ENCODE assay signal across 1 cellular context in the genomic region with DNA sequence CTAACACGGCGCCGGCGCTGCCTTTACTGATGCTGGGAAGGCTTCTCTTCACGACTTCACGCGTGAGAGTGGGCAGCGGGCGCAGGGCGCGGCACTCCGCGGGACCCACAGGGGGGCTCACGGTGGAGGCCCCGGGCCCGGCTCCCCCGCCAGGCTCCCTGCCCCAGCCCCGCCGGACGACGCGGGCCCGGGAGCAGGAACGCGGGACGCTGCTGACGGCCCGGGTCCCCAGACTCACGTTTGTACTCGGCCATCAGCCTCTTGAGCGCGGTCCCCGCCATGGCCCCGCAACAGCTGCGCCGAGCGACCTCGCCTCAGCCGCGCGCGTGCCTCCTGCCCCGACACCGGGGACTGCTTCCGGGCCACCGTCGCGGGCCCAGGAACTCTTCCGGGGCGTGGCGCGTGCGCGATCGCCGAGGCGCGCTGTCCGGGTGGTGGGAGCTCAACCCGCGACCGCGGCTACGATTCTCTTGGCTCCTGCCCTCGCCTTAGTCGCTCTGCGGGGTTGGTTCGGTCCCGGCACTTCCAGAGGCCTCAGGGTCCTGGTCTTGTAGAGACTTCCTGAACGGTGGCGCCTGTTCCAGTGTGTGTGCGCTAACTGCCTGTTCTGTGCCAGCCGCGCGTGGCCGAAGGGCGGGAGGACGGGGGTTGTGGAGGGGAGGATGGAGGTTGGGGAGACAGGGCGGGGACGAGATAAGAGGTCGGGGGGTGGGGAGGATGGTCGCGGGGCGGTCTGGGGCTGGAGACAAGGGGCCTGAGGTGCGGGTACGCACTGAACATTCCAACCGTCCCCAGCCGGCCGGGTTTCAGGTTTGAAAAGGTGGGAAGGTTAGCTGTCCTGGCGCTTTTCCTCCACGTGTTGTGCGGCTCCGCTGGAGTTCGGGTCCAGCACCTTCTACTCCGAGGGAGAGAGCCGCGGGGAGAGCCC.
TF ChIP-seq lines count a peak whose summit lies in the region.

A gene with protein sequence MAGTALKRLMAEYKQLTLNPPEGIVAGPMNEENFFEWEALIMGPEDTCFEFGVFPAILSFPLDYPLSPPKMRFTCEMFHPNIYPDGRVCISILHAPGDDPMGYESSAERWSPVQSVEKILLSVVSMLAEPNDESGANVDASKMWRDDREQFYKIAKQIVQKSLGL (minus strand): TSS at position 353 of the 928 bp plus-strand sequence. CDS start 72 bp downstream, at position 281.

TF ChIP-seq in HepG2, 621 proteins besides CTCF, POLR2A, EP300 and RAD21 (continued from another document and continues in another):
- TF ChIP-seq, protein P1, sequence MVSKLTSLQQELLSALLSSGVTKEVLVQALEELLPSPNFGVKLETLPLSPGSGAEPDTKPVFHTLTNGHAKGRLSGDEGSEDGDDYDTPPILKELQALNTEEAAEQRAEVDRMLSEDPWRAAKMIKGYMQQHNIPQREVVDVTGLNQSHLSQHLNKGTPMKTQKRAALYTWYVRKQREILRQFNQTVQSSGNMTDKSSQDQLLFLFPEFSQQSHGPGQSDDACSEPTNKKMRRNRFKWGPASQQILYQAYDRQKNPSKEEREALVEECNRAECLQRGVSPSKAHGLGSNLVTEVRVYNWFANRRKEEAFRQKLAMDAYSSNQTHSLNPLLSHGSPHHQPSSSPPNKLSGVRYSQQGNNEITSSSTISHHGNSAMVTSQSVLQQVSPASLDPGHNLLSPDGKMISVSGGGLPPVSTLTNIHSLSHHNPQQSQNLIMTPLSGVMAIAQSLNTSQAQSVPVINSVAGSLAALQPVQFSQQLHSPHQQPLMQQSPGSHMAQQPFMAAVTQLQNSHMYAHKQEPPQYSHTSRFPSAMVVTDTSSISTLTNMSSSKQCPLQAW (CRISPR knock-in tag; IDR thresholded peaks at IDR 0.05) = 0 out of 2 replicates have a peak, but pooled peaks have one; percentile 30
- TF ChIP-seq, protein P2, sequence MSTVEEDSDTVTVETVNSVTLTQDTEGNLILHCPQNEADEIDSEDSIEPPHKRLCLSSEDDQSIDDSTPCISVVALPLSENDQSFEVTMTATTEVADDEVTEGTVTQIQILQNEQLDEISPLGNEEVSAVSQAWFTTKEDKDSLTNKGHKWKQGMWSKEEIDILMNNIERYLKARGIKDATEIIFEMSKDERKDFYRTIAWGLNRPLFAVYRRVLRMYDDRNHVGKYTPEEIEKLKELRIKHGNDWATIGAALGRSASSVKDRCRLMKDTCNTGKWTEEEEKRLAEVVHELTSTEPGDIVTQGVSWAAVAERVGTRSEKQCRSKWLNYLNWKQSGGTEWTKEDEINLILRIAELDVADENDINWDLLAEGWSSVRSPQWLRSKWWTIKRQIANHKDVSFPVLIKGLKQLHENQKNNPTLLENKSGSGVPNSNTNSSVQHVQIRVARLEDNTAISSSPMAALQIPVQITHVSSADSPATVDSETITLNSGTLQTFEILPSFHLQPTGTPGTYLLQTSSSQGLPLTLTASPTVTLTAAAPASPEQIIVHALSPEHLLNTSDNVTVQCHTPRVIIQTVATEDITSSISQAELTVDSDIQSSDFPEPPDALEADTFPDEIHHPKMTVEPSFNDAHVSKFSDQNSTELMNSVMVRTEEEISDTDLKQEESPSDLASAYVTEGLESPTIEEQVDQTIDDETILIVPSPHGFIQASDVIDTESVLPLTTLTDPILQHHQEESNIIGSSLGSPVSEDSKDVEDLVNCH (CRISPR knock-in tag; IDR thresholded peaks at IDR 0.05) = no peak
- TF ChIP-seq ZNF749 (CRISPR knock-in tag; IDR thresholded peaks at IDR 0.05; ENCODE audit: borderline replicate concordance) = no peak
- TF ChIP-seq, protein P3, sequence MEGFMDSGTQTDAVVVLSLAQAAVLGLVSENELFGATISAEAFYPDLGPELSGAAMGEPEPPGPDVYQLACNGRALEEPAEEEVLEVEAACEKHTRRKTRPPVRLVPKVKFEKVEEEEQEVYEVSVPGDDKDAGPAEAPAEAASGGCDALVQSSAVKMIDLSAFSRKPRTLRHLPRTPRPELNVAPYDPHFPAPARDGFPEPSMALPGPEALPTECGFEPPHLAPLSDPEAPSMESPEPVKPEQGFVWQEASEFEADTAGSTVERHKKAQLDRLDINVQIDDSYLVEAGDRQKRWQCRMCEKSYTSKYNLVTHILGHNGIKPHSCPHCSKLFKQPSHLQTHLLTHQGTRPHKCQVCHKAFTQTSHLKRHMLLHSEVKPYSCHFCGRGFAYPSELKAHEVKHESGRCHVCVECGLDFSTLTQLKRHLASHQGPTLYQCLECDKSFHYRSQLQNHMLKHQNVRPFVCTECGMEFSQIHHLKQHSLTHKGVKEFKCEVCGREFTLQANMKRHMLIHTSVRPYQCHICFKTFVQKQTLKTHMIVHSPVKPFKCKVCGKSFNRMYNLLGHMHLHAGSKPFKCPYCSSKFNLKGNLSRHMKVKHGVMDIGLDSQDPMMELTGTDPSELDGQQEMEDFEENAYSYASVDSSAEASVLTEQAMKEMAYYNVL (CRISPR knock-in tag; IDR thresholded peaks at IDR 0.05; ENCODE audit: borderline replicate concordance) = peak; percentile 11; the same call in 1 of the 2 replicates
- no peak for TF ChIP-seq ZNF614 (CRISPR knock-in tag; IDR thresholded peaks at IDR 0.05; ENCODE audit: borderline replicate concordance)
- no peak for TF ChIP-seq ZFP36 (IDR thresholded peaks at IDR 0.05; ENCODE audit: borderline replicate concordance, low read depth, low read length, partially characterized antibody)
- TF ChIP-seq, protein P4, sequence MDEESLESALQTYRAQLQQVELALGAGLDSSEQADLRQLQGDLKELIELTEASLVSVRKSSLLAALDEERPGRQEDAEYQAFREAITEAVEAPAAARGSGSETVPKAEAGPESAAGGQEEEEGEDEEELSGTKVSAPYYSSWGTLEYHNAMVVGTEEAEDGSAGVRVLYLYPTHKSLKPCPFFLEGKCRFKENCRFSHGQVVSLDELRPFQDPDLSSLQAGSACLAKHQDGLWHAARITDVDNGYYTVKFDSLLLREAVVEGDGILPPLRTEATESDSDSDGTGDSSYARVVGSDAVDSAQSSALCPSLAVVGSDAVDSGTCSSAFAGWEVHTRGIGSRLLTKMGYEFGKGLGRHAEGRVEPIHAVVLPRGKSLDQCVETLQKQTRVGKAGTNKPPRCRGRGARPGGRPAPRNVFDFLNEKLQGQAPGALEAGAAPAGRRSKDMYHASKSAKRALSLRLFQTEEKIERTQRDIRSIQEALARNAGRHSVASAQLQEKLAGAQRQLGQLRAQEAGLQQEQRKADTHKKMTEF (CRISPR knock-in tag; IDR thresholded peaks at IDR 0.05) = peak; percentile 44; the same call in 1 of the 2 replicates
- TF ChIP-seq, protein P5, sequence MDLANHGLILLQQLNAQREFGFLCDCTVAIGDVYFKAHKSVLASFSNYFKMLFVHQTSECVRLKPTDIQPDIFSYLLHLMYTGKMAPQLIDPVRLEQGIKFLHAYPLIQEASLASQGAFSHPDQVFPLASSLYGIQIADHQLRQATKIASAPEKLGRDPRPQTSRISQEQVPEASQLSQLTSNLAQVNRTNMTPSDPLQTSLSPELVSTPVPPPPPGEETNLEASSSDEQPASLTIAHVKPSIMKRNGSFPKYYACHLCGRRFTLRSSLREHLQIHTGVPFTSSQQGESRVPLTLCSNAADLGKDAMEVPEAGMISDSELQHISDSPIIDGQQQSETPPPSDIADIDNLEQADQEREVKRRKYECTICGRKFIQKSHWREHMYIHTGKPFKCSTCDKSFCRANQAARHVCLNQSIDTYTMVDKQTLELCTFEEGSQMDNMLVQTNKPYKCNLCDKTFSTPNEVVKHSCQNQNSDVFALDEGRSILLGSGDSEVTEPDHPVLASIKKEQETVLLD (CRISPR knock-in tag; IDR thresholded peaks at IDR 0.05; ENCODE audit: low read depth) = no peak; the same call in 1 of the 2 replicates
- no peak for TF ChIP-seq ZNF101 (CRISPR knock-in tag; IDR thresholded peaks at IDR 0.05; ENCODE audit: borderline replicate concordance, low read depth)
- no peak for TF ChIP-seq PTBP1 (IDR thresholded peaks at IDR 0.05; ENCODE audit: low read depth, low read length, poor library complexity, severe bottlenecking)
- TF ChIP-seq, protein P6, sequence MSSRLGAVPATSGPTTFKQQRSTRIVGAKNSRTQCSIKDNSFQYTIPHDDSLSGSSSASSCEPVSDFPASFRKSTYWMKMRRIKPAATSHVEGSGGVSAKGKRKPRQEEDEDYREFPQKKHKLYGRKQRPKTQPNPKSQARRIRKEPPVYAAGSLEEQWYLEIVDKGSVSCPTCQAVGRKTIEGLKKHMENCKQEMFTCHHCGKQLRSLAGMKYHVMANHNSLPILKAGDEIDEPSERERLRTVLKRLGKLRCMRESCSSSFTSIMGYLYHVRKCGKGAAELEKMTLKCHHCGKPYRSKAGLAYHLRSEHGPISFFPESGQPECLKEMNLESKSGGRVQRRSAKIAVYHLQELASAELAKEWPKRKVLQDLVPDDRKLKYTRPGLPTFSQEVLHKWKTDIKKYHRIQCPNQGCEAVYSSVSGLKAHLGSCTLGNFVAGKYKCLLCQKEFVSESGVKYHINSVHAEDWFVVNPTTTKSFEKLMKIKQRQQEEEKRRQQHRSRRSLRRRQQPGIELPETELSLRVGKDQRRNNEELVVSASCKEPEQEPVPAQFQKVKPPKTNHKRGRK (CRISPR knock-in tag; IDR thresholded peaks at IDR 0.05) = no peak
- TF ChIP-seq, protein P7, sequence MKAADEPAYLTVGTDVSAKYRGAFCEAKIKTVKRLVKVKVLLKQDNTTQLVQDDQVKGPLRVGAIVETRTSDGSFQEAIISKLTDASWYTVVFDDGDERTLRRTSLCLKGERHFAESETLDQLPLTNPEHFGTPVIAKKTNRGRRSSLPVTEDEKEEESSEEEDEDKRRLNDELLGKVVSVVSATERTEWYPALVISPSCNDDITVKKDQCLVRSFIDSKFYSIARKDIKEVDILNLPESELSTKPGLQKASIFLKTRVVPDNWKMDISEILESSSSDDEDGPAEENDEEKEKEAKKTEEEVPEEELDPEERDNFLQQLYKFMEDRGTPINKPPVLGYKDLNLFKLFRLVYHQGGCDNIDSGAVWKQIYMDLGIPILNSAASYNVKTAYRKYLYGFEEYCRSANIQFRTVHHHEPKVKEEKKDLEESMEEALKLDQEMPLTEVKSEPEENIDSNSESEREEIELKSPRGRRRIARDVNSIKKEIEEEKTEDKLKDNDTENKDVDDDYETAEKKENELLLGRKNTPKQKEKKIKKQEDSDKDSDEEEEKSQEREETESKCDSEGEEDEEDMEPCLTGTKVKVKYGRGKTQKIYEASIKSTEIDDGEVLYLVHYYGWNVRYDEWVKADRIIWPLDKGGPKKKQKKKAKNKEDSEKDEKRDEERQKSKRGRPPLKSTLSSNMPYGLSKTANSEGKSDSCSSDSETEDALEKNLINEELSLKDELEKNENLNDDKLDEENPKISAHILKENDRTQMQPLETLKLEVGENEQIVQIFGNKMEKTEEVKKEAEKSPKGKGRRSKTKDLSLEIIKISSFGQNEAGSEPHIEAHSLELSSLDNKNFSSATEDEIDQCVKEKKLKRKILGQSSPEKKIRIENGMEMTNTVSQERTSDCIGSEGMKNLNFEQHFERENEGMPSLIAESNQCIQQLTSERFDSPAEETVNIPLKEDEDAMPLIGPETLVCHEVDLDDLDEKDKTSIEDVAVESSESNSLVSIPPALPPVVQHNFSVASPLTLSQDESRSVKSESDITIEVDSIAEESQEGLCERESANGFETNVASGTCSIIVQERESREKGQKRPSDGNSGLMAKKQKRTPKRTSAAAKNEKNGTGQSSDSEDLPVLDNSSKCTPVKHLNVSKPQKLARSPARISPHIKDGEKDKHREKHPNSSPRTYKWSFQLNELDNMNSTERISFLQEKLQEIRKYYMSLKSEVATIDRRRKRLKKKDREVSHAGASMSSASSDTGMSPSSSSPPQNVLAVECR (CRISPR knock-in tag; IDR thresholded peaks at IDR 0.05; ENCODE audit: borderline replicate concordance) = peak; percentile 92
- peak; percentile 96 for TF ChIP-seq MYC (CRISPR knock-in tag; IDR thresholded peaks at IDR 0.05; ENCODE audit: borderline replicate concordance)
- TF ChIP-seq ZNF703 (CRISPR knock-in tag; IDR thresholded peaks at IDR 0.05; ENCODE audit: borderline replicate concordance) = no peak
- peak; percentile 34; the same call in 1 of the 2 replicates for TF ChIP-seq ELF3 (CRISPR knock-in tag; IDR thresholded peaks at IDR 0.05)
- no peak for TF ChIP-seq ZNF136 (CRISPR knock-in tag; IDR thresholded peaks at IDR 0.05; ENCODE audit: low read depth)
- no peak for TF ChIP-seq ZNF3 (CRISPR knock-in tag; IDR thresholded peaks at IDR 0.05)
- TF ChIP-seq MAFG (CRISPR knock-in tag; IDR thresholded peaks at IDR 0.05) = no peak
- TF ChIP-seq BHLHE40 (IDR thresholded peaks at IDR 0.05; ENCODE audit: low read length) = peak; percentile 79
- TF ChIP-seq, protein P8, sequence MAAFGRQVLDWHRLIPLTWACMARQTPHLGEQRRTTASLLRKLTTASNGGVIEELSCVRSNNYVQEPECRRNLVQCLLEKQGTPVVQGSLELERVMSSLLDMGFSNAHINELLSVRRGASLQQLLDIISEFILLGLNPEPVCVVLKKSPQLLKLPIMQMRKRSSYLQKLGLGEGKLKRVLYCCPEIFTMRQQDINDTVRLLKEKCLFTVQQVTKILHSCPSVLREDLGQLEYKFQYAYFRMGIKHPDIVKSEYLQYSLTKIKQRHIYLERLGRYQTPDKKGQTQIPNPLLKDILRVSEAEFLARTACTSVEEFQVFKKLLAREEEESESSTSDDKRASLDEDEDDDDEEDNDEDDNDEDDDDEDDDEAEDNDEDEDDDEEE (CRISPR knock-in tag; IDR thresholded peaks at IDR 0.05) = peak; percentile 84
- TF ChIP-seq TEAD2 (CRISPR knock-in tag; IDR thresholded peaks at IDR 0.05) = no peak
- TF ChIP-seq, protein P9, sequence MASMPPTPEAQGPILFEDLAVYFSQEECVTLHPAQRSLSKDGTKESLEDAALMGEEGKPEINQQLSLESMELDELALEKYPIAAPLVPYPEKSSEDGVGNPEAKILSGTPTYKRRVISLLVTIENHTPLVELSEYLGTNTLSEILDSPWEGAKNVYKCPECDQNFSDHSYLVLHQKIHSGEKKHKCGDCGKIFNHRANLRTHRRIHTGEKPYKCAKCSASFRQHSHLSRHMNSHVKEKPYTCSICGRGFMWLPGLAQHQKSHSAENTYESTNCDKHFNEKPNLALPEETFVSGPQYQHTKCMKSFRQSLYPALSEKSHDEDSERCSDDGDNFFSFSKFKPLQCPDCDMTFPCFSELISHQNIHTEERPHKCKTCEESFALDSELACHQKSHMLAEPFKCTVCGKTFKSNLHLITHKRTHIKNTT (CRISPR knock-in tag; IDR thresholded peaks at IDR 0.05) = no peak
- no peak for TF ChIP-seq ATF1 (CRISPR knock-in tag; IDR thresholded peaks at IDR 0.05)
- TF ChIP-seq BRCA1 (CRISPR knock-in tag; IDR thresholded peaks at IDR 0.05) = no peak
- TF ChIP-seq ZNF441 (CRISPR knock-in tag; IDR thresholded peaks at IDR 0.05; ENCODE audit: borderline replicate concordance) = peak; percentile 52; the same call in 1 of the 2 replicates
- TF ChIP-seq, protein P10, sequence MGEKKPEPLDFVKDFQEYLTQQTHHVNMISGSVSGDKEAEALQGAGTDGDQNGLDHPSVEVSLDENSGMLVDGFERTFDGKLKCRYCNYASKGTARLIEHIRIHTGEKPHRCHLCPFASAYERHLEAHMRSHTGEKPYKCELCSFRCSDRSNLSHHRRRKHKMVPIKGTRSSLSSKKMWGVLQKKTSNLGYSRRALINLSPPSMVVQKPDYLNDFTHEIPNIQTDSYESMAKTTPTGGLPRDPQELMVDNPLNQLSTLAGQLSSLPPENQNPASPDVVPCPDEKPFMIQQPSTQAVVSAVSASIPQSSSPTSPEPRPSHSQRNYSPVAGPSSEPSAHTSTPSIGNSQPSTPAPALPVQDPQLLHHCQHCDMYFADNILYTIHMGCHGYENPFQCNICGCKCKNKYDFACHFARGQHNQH (CRISPR knock-in tag; IDR thresholded peaks at IDR 0.05) = no peak
